In the genomic region with DNA sequence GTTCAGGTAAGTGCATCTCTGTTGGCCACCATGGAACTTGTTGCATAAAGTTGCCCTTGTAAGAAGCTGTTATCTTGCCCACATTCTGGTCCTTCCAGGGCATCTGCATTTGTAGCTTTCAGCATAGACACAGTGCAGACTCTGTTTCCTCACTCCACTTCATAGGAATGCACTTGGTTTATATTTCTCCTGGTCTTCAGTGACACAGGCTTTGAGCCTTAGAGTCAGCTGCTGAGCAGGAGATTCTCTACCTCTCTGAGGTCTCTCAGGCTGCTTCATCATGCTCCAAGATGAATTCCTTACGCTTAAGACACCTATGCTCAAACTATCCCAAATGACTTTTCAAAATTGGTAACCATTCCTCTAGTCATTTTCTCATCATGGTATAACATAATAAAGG, we compare ENCODE assay signal across 25 cellular contexts.
A peak's percentile ranks its signal among the peaks of the same experiment; 100 is the strongest.
DNase-seq lines count a peak whose midpoint lies in the region; ATAC-seq, FAIRE-seq and TF ChIP-seq lines count a peak whose summit lies in the region.
"Had no signal": no experiment of that assay in that cellular context is flagged by ENCODE, and none has a peak within 500 bp of the region (broad histone marks: within the 10 kb centered on the region; RNA-seq: fewer than 3 reads in every experiment).

No MANE protein-coding gene starts in this region.

- no peaks in the 10 kb centered on the region for H3K9me3 ChIP-seq in Karpas-422 (ENCODE audit: low read length)
- no peaks in the 10 kb centered on the region for H3K9me3 ChIP-seq in K562 (replicated peaks; ENCODE audit: control insufficient read depth, insufficient read depth, low read depth, low read length)
- H3K9me3 ChIP-seq in PC-3 (ENCODE audit: low read length): no peaks in the 10 kb centered on the region
- no peaks in the 10 kb centered on the region for H3K9me3 ChIP-seq in small intestine (ENCODE audit: control insufficient read depth, low read depth)
- H3K9me3 ChIP-seq: A549, BE2C had no signal

- H3K9ac ChIP-seq in Karpas-422 (ENCODE audit: low read length): no peak overlapping the region
- no peak overlapping the region for H3K9ac ChIP-seq in K562 (ENCODE audit: insufficient read depth in 1 of 2, low read depth in 2 of 2, low read length in 2 of 2)
- no peak overlapping the region for H3K9ac ChIP-seq in PC-3 (ENCODE audit: low read length)
- H3K9ac ChIP-seq: BLaER1 treated with 17β-estradiol and CSF1 and Interleukin-3, amounts not matched to agents 10 nM and 100 nM; GM23248 had no signal

- no peaks in the 10 kb centered on the region for H3K27me3 Mint-ChIP-seq in nephron progenitor cell (ENCODE audit: low read depth, poor library complexity)
- H3K27me3 Mint-ChIP-seq: CD4-positive, alpha-beta T cell; CD8-positive, alpha-beta memory T cell had no signal

- H3K79me2 ChIP-seq in Karpas-422 (ENCODE audit: low read length) (peaks cover 97% of the 10 kb centered on the region), K562 (ENCODE audit: control insufficient read depth, insufficient read depth, low read length) (no peaks in the 10 kb centered on the region), PC-3 (ENCODE audit: low read length) (no peaks in the 10 kb centered on the region)

- 75% methylated on average over 1 of the region's 1 CpG for WGBS in K562 (ENCODE audit: insufficient coverage, low coverage, missing lambda C conversion rate)
- WGBS in small intestine, 3 donors: 97 to 100% (median 100%) methylated on average over 1 of the region's 1 CpG

- no peak for TF ChIP-seq EP300 in K562 (IDR thresholded peaks at IDR 0.05; ENCODE audit: low read length)

- H2AFZ ChIP-seq in Karpas-422 (ENCODE audit: low read length): no peak overlapping the region
- no peak overlapping the region for H2AFZ ChIP-seq in K562 (ENCODE audit: low read depth, low read length)
- H2AFZ ChIP-seq in PC-3 (ENCODE audit: low read length): no peak overlapping the region
- H2AFZ ChIP-seq: GM23248 had no signal

- peak overlapping the region; percentile 4 for H3K4me2 ChIP-seq in Karpas-422 (ENCODE audit: low read depth, low read length, poor library complexity, severe bottlenecking)
- no peak overlapping the region for H3K4me2 ChIP-seq in K562 (ENCODE audit: insufficient read depth, low read length)
- no peak overlapping the region for H3K4me2 ChIP-seq in PC-3 (ENCODE audit: low read length)
- H3K4me2 ChIP-seq: A549 had no signal

- POLR2A ChIA-PET in K562 (lab: Yijun Ruan, JAX) (interaction anchor here (1.1 to 1.7 kb wide), 2 partner anchors 15 to 16 kb away, joined by 3 read pairs; no protein-coding TSS in a partner anchor), PC-3 (lab: Charles Lee; ENCODE audit: unreplicated experiment) (interaction anchor here (0.6 kb wide), 1 partner anchor 115 kb away, joined by 3 read pairs; no protein-coding TSS in a partner anchor)

- no peaks in the 10 kb centered on the region for H3K9me1 ChIP-seq in K562 (ENCODE audit: control insufficient read depth, insufficient read depth, low read length)

- no peaks in the 10 kb centered on the region for H3K27me3 ChIP-seq in Karpas-422 (ENCODE audit: low read length)
- H3K27me3 ChIP-seq in K562 (ENCODE audit: control insufficient read depth in 2 of 2, insufficient read depth in 2 of 2, low read length in 2 of 2): no peaks in the 10 kb centered on the region
- no peaks in the 10 kb centered on the region for H3K27me3 ChIP-seq in PC-3 (ENCODE audit: low read length)
- no peaks in the 10 kb centered on the region for H3K27me3 ChIP-seq in small intestine (ENCODE audit: control insufficient read depth in 2 of 2, insufficient read depth in 2 of 2, low read length in 2 of 2)
- H3K27me3 ChIP-seq: BE2C; BLaER1 treated with 17β-estradiol and CSF1 and Interleukin-3, amounts not matched to agents 10 nM and 100 nM had no signal

- H4K20me1 ChIP-seq in Karpas-422 (ENCODE audit: insufficient read depth, low read depth, low read length): 0 out of 2 replicates have a peak, but pooled peaks cover 4% of the 10 kb centered on the region
- H4K20me1 ChIP-seq in K562 (replicated peaks; ENCODE audit: control insufficient read depth, insufficient read depth, low read length): no peaks in the 10 kb centered on the region
- H4K20me1 ChIP-seq in PC-3 (ENCODE audit: low read length): no peaks in the 10 kb centered on the region

- TF ChIP-seq CTCF in K562 (IDR thresholded peaks at IDR 0.05 in 2 of 3, conservative IDR thresholded peaks at IDR 0.05 in 1 of 3; ENCODE audit: insufficient read depth in 2 of 3, low read depth in 1 of 3, low read length in 3 of 3): no peak
- TF ChIP-seq CTCF in nephron progenitor cell (IDR thresholded peaks at IDR 0.05): no peak
- TF ChIP-seq CTCF in PC-3 (conservative IDR thresholded peaks at IDR 0.05; ENCODE audit: low read depth, low read length): no peak

- peak overlapping the region; percentile 30 for H3K27ac Mint-ChIP-seq in nephron progenitor cell
- H3K27ac Mint-ChIP-seq: CD4-positive, alpha-beta T cell had no signal

- CTCF ChIA-PET in K562 (lab: Yijun Ruan, JAX; ENCODE audit: low intra/inter-chr PET ratio) (no interaction called here), PC-3 (lab: Charles Lee) (no interaction called here)

- no peaks in the 10 kb centered on the region for H3K9me2 ChIP-seq in Karpas-422 (replicated peaks; ENCODE audit: insufficient read depth, low read length)
- H3K9me2 ChIP-seq in PC-3 (replicated peaks; ENCODE audit: low read length): no peaks in the 10 kb centered on the region

- H3K36me3 ChIP-seq in Karpas-422 (ENCODE audit: insufficient read depth, low read length) (peaks cover 33% of the 10 kb centered on the region), K562 (ENCODE audit: control insufficient read depth, insufficient read depth, low read length) (no peaks in the 10 kb centered on the region), PC-3 (ENCODE audit: low read depth, low read length) (no peaks in the 10 kb centered on the region), small intestine (ENCODE audit: control insufficient read depth in 2 of 2, insufficient read depth in 2 of 2, low read length in 2 of 2) (peaks cover 0 to 2% of the 10 kb centered on the region in 2 donors)
- H3K36me3 ChIP-seq: BE2C had no signal

- intact Hi-C loops in K562 (cut with micrococcal nuclease) (loop anchor here (10.0 kb wide), 1 partner anchor 249 kb away; no protein-coding TSS in a partner anchor), PC-3 (cut with micrococcal nuclease) (no loop called here)

- H3K4me3 ChIP-seq in Karpas-422 (ENCODE audit: low read length): no peak overlapping the region
- H3K4me3 ChIP-seq in K562: no peak overlapping the region
- no peak overlapping the region for H3K4me3 ChIP-seq in PC-3 (ENCODE audit: low read length)
- H3K4me3 ChIP-seq in small intestine (ENCODE audit: low read depth in 1 of 2, low read length in 2 of 2): no peak overlapping the region
- H3K4me3 ChIP-seq: A549; BLaER1 treated with 17β-estradiol and CSF1 and Interleukin-3, amounts not matched to agents 10 nM and 100 nM; GM12878; GM23248 had no signal

- DNase-seq in Karpas-422 (no peak), K562 (ENCODE audit: extremely low read depth in 1 of 4, low spot score in 3 of 4) (no peak), nephron progenitor cell (no peak), PC-3 (no peak), SW 1271 (lab: John Stamatoyannopoulos, UW) (no peak), small intestine (no peak)
- DNase-seq: 8988T; ACHN; AML-193; BE2C; CD4-positive, alpha-beta T cell; CD8-positive, alpha-beta memory T cell; DMS153; DMS79; EL; GDM1; GM23248; H7; HCEC 1CT had no signal

- peaks cover 57% of the 10 kb centered on the region for H3K4me1 ChIP-seq in Karpas-422 (ENCODE audit: low read length)
- H3K4me1 ChIP-seq in K562 (replicated peaks in 1 of 2; ENCODE audit: control insufficient read depth in 2 of 2, insufficient read depth in 2 of 2, low read length in 2 of 2): no peaks in the 10 kb centered on the region; a peak in 1 of 5 replicates
- no peaks in the 10 kb centered on the region for H3K4me1 ChIP-seq in PC-3 (ENCODE audit: insufficient read depth, low read length)
- no peaks in the 10 kb centered on the region for H3K4me1 ChIP-seq in small intestine (ENCODE audit: control insufficient read depth in 2 of 2, insufficient read depth in 1 of 2, low read depth in 1 of 2, low read length in 1 of 2)
- H3K4me1 ChIP-seq: A549, BE2C had no signal

- no peak for TF ChIP-seq RAD21 in K562 (CRISPR knock-in tag; conservative IDR thresholded peaks at IDR 0.05 in 1 of 2, IDR thresholded peaks at IDR 0.05 in 1 of 2)

- H3K9me3 Mint-ChIP-seq in nephron progenitor cell: peaks cover 24% of the 10 kb centered on the region
- H3K9me3 Mint-ChIP-seq: CD4-positive, alpha-beta T cell had no signal

- no peak overlapping the region for H3K4me3 Mint-ChIP-seq in nephron progenitor cell
- H3K4me3 Mint-ChIP-seq: CD14-positive monocyte; CD4-positive, alpha-beta T cell; CD8-positive, alpha-beta memory T cell had no signal

- BruUV-seq in K562 (replicated peaks; lab: Mats Ljungman, UMichigan) (no TSS peak), PC-3 (replicated peaks; lab: Mats Ljungman, UMichigan) (no TSS peak)

- H3K27ac ChIP-seq in Karpas-422 (ENCODE audit: low read length) (peak overlapping the region; percentile 40; the same call in 1 of the 2 replicates), K562 (ENCODE audit: extremely low read depth, low read depth, low read length) (no peak overlapping the region), PC-3 (ENCODE audit: low read length) (no peak overlapping the region), small intestine (ENCODE audit: low read depth in 1 of 2, low read length in 1 of 2) (no peak overlapping the region)
- H3K27ac ChIP-seq: A549, GM23248 had no signal

- peaks cover 8% of the 10 kb centered on the region for H3K4me1 Mint-ChIP-seq in nephron progenitor cell

- in situ Hi-C loops in K562 (cut with MboI): no loop called here

- no peak for TF ChIP-seq POLR2A in K562 (conservative IDR thresholded peaks at IDR 0.05)

- peak; percentile 15 for FAIRE-seq in K562 (lab: Jason Lieb, UNC)
- no peak for FAIRE-seq in small intestine (lab: Jason Lieb, UNC)
- FAIRE-seq: A549, GM12878, GM19239, H1 had no signal

- H3F3A ChIP-seq in PC-3 (ENCODE audit: low read length, unreplicated experiment): no peaks in the 10 kb centered on the region

- ATAC-seq in K562: no peak
- ATAC-seq in PC-3: no peak
- ATAC-seq: A549, GM12878 had no signal

- H3K36me3 Mint-ChIP-seq in nephron progenitor cell (ENCODE audit: low read depth): peaks cover 38% of the 10 kb centered on the region

TF ChIP-seq in K562, 482 proteins besides CTCF, POLR2A, EP300 and RAD21 (continues in another document):
- no peak for TF ChIP-seq KLF13 (tag; IDR thresholded peaks at IDR 0.05; ENCODE audit: borderline replicate concordance, low read depth)
